ENCODE assay signal across 14 cellular contexts in genomic region chr3:118485693-118486092, GRCh38.
DNase-seq lines count a peak whose midpoint lies in the region; ATAC-seq and FAIRE-seq lines count a peak whose summit lies in the region.
"Had no signal": no experiment of that assay in that cellular context is flagged by ENCODE, and none has a peak within 500 bp of the region (broad histone marks: within the 10 kb centered on the region; RNA-seq: fewer than 3 reads in every experiment).

No MANE protein-coding gene starts in this region.

- ATAC-seq in GM18868 (IDR thresholded peaks at IDR 0.05; ENCODE audit: unreplicated experiment) (peak; percentile 95), GM21717 (IDR thresholded peaks at IDR 0.05; ENCODE audit: unreplicated experiment) (peak; percentile 70), HG03565 (IDR thresholded peaks at IDR 0.05; ENCODE audit: unreplicated experiment) (peak; percentile 43)

- H3K27ac Mint-ChIP-seq in immature natural killer cell, result no peak overlapping the region
- H3K27ac Mint-ChIP-seq: CD4-positive, alpha-beta T cell had no signal

- no peaks in the 10 kb centered on the region for H3K36me3 Mint-ChIP-seq in immature natural killer cell

- no peaks in the 10 kb centered on the region for H3K27me3 Mint-ChIP-seq in immature natural killer cell (ENCODE audit: low read depth in 3 of 3)
- H3K27me3 Mint-ChIP-seq: CD4-positive, alpha-beta T cell had no signal

- no peaks in the 10 kb centered on the region for H3K4me1 Mint-ChIP-seq in immature natural killer cell

- no peak for FAIRE-seq in RCC 7860 (lab: Jason Lieb, UNC)
- FAIRE-seq: GM19239 had no signal

- no peak for DNase-seq in immature natural killer cell
- no peak for DNase-seq in D341Med (ENCODE audit: low spot score)
- no peak for DNase-seq in RCC 7860 (ENCODE audit: low spot score)
- no peak for DNase-seq in HuH-7 (ENCODE audit: low spot score)
- DNase-seq: AML-193; Caco-2; CD4-positive, alpha-beta T cell; DMS153; DMS79; GDM1 had no signal

- H3K9me3 Mint-ChIP-seq in immature natural killer cell, result peaks cover 0 to 36% (median 15%) of the 10 kb centered on the region in 6 donors

- H3K4me3 Mint-ChIP-seq in immature natural killer cell, result no peak overlapping the region
- H3K4me3 Mint-ChIP-seq: CD4-positive, alpha-beta T cell had no signal

Comparison
In these comparisons a context has a peak if more than half of its experiments do, and no peak if none do; other contexts are left out.
1. ATAC-seq: peak in every context shown above with its lines; median percentile 95 in GM18868; 70 in GM21717; 43 in HG03565.